Comparison of ENCODE assay signal across 1 cellular context in the genomic region with DNA sequence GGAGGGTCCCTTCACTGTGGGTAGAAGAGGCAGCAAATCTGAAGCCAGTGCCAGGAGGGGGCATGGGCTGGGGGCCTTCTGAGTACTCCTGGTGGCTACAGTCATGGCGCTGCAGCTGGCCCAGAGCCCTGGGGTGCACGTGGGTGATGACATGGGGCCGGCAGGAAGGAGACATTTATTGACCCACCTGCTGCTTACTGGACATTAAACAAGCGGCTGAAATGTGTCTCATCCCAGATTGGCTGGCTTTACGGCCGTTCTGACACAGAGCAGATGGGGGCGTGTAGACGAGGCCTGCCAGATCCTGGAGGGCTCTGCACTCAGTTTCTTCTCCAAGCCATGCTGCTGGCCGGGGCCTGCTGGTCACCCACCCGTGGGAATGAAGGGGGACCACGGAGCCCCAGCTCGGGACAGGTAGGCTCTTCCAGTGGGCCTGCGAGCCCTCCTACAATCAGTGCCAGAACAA.
TF ChIP-seq lines count a peak whose summit lies in the region.

No MANE protein-coding gene starts in this region.

TF ChIP-seq in HepG2, 621 proteins besides CTCF, POLR2A, EP300 and RAD21:
- TF ChIP-seq, protein P1, sequence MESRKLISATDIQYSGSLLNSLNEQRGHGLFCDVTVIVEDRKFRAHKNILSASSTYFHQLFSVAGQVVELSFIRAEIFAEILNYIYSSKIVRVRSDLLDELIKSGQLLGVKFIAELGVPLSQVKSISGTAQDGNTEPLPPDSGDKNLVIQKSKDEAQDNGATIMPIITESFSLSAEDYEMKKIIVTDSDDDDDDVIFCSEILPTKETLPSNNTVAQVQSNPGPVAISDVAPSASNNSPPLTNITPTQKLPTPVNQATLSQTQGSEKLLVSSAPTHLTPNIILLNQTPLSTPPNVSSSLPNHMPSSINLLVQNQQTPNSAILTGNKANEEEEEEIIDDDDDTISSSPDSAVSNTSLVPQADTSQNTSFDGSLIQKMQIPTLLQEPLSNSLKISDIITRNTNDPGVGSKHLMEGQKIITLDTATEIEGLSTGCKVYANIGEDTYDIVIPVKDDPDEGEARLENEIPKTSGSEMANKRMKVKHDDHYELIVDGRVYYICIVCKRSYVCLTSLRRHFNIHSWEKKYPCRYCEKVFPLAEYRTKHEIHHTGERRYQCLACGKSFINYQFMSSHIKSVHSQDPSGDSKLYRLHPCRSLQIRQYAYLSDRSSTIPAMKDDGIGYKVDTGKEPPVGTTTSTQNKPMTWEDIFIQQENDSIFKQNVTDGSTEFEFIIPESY (CRISPR knock-in tag; IDR thresholded peaks at IDR 0.05) = 0 out of 2 replicates have a peak, but pooled peaks have one; percentile 9
- TF ChIP-seq HOXA3 (CRISPR knock-in tag; IDR thresholded peaks at IDR 0.05) = 0 out of 2 replicates have a peak, but pooled peaks have one; percentile 22
- no peak for TF ChIP-seq CCAR2 (optimal IDR thresholded peaks at IDR 0.05; ENCODE audit: low read depth, low read length)
- no peak for TF ChIP-seq TBL1XR1 (IDR thresholded peaks at IDR 0.05; ENCODE audit: borderline replicate concordance, low read length, partially characterized antibody)
- TF ChIP-seq ZNF670 (CRISPR knock-in tag; IDR thresholded peaks at IDR 0.05; ENCODE audit: borderline replicate concordance) = no peak
- no peak for TF ChIP-seq GTF2F1 (IDR thresholded peaks at IDR 0.05; ENCODE audit: low read length)
- TF ChIP-seq, protein P2, sequence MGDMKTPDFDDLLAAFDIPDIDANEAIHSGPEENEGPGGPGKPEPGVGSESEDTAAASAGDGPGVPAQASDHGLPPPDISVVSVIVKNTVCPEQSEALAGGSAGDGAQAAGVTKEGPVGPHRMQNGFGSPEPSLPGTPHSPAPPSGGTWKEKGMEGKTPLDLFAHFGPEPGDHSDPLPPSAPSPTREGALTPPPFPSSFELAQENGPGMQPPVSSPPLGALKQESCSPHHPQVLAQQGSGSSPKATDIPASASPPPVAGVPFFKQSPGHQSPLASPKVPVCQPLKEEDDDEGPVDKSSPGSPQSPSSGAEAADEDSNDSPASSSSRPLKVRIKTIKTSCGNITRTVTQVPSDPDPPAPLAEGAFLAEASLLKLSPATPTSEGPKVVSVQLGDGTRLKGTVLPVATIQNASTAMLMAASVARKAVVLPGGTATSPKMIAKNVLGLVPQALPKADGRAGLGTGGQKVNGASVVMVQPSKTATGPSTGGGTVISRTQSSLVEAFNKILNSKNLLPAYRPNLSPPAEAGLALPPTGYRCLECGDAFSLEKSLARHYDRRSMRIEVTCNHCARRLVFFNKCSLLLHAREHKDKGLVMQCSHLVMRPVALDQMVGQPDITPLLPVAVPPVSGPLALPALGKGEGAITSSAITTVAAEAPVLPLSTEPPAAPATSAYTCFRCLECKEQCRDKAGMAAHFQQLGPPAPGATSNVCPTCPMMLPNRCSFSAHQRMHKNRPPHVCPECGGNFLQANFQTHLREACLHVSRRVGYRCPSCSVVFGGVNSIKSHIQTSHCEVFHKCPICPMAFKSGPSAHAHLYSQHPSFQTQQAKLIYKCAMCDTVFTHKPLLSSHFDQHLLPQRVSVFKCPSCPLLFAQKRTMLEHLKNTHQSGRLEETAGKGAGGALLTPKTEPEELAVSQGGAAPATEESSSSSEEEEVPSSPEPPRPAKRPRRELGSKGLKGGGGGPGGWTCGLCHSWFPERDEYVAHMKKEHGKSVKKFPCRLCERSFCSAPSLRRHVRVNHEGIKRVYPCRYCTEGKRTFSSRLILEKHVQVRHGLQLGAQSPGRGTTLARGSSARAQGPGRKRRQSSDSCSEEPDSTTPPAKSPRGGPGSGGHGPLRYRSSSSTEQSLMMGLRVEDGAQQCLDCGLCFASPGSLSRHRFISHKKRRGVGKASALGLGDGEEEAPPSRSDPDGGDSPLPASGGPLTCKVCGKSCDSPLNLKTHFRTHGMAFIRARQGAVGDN (CRISPR knock-in tag; IDR thresholded peaks at IDR 0.05) = peak; percentile 71
- TF ChIP-seq, protein P3, sequence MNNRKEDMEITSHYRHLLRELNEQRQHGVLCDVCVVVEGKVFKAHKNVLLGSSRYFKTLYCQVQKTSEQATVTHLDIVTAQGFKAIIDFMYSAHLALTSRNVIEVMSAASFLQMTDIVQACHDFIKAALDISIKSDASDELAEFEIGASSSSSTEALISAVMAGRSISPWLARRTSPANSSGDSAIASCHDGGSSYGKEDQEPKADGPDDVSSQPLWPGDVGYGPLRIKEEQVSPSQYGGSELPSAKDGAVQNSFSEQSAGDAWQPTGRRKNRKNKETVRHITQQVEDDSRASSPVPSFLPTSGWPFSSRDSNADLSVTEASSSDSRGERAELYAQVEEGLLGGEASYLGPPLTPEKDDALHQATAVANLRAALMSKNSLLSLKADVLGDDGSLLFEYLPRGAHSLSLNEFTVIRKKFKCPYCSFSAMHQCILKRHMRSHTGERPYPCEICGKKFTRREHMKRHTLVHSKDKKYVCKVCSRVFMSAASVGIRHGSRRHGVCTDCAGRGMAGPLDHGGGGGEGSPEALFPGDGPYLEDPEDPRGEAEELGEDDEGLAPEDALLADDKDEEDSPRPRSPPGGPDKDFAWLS (CRISPR knock-in tag; IDR thresholded peaks at IDR 0.05; ENCODE audit: borderline replicate concordance) = no peak
- TF ChIP-seq, protein P4, sequence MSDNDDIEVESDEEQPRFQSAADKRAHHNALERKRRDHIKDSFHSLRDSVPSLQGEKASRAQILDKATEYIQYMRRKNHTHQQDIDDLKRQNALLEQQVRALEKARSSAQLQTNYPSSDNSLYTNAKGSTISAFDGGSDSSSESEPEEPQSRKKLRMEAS (IDR thresholded peaks at IDR 0.05) = peak; percentile 43; the same call in 1 of the 2 replicates
TF ChIP-seq in HepG2: peak in this region for 4.
